ENCODE assay signal across 14 cellular contexts in the genomic region with DNA sequence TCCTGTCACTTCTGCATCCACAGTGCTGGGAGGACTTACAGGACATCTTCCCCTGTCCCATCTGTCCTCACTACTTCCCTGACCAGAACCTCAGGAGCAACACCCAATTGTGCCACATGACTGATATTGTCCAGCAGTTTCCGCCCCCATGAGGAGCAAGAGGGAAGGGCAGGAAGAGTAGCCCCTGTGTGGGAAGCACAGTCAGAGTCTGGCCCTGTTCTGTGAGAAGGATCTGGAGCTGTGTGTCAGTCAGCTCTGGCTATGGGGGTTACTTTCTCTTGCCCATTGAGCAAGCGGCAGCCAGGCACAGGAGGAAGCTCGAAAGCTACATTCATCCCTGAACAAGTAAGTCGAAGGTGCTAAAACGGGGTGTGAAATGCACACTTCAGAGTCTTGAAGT. TPM values are rescaled to one million over a fixed set of nuclear protein-coding genes. Genes with fewer than 3 reads are reported as not detected.
DNase-seq lines count a peak whose midpoint lies in the region; ATAC-seq and TF ChIP-seq lines count a peak whose summit lies in the region.
"Had no signal": no experiment of that assay in that cellular context is flagged by ENCODE, and none has a peak within 500 bp of the region (broad histone marks: within the 10 kb centered on the region; RNA-seq: fewer than 3 reads in every experiment).

No MANE protein-coding gene starts in this region.

- H3K36me3 ChIP-seq in PC-3 (ENCODE audit: low read depth, low read length) (no peaks in the 10 kb centered on the region), iPS DF 6.9 (ENCODE audit: control insufficient read depth, insufficient read depth, low read length) (no peaks in the 10 kb centered on the region), gastrocnemius medialis (no peaks in the 10 kb centered on the region)
- H3K36me3 ChIP-seq: transverse colon had no signal

- H3K27ac ChIP-seq in PC-3 (ENCODE audit: low read length): no peak overlapping the region
- no peak overlapping the region for H3K27ac ChIP-seq in iPS DF 6.9 (ENCODE audit: low read length)
- H3K27ac ChIP-seq in gastrocnemius medialis: no peak overlapping the region
- H3K27ac ChIP-seq: transverse colon had no signal

- H3K9me3 ChIP-seq in PC-3 (ENCODE audit: low read length) (no peaks in the 10 kb centered on the region), iPS DF 6.9 (ENCODE audit: control insufficient read depth, insufficient read depth, low read length) (no peaks in the 10 kb centered on the region), gastrocnemius medialis (no peaks in the 10 kb centered on the region)
- H3K9me3 ChIP-seq: transverse colon had no signal

- no peak overlapping the region for H3K4me2 ChIP-seq in PC-3 (ENCODE audit: low read length)

- peak; percentile 12 for DNase-seq in Daoy (ENCODE audit: low read depth)
- DNase-seq in PC-3: peak; percentile 23
- peak; percentile 39 for DNase-seq in iPS DF 6.9 (ENCODE audit: low read depth, low spot score)
- no peak for DNase-seq in gastrocnemius medialis
- DNase-seq in posterior cingulate gyrus: no peak
- DNase-seq in hypothalamus (lab: John Stamatoyannopoulos, UW): no peak
- DNase-seq: activated effector memory CD4-positive, alpha-beta T cell treated with anti-CD3 and anti-CD28 coated beads, Interleukin-2, amount 50 U/mL, for 16 hours; NCI-H1092 treated with DMSO at 0.1 percent for 48 hours; stimulated activated CD4-positive, alpha-beta T cell treated with anti-CD3 and anti-CD28 coated beads, Interleukin-15, amount 100 ng/mL, for 24 hours; transverse colon had no signal

- ATAC-seq in GM21367 (IDR thresholded peaks at IDR 0.05; ENCODE audit: unreplicated experiment) (peak; percentile 79), PC-3 (peak; percentile 46), GM21447 (IDR thresholded peaks at IDR 0.05; ENCODE audit: unreplicated experiment) (no peak), gastrocnemius medialis (no peak)

- TF ChIP-seq CTCF in PC-3 (conservative IDR thresholded peaks at IDR 0.05; ENCODE audit: low read depth, low read length) (peak; percentile 45), gastrocnemius medialis (IDR thresholded peaks at IDR 0.05 in 4 of 5, conservative IDR thresholded peaks at IDR 0.05 in 1 of 5) (no peak)

- POLR2A ChIA-PET in PC-3 (lab: Charles Lee; ENCODE audit: unreplicated experiment): no interaction called here

- BruUV-seq in PC-3 (replicated peaks; lab: Mats Ljungman, UMichigan): no TSS peak

- H3K4me1 ChIP-seq in PC-3 (ENCODE audit: insufficient read depth, low read length) (no peaks in the 10 kb centered on the region), iPS DF 6.9 (ENCODE audit: control insufficient read depth, insufficient read depth, low read length) (no peaks in the 10 kb centered on the region), gastrocnemius medialis (no peaks in the 10 kb centered on the region)
- H3K4me1 ChIP-seq: transverse colon had no signal

- no CpG with 5 or more reads among the region's 5 CpGs for WGBS in iPS DF 6.9 (ENCODE audit: insufficient coverage, insufficient read length)

- no peaks in the 10 kb centered on the region for H4K20me1 ChIP-seq in PC-3 (ENCODE audit: low read length)

- no peak overlapping the region for H3K4me3 ChIP-seq in PC-3 (ENCODE audit: low read length)
- no peak overlapping the region for H3K4me3 ChIP-seq in iPS DF 6.9 (ENCODE audit: low read length)
- no peak overlapping the region for H3K4me3 ChIP-seq in gastrocnemius medialis
- H3K4me3 ChIP-seq: transverse colon had no signal

- intact Hi-C loops in PC-3 (cut with micrococcal nuclease): no loop called here
- intact Hi-C loops in gastrocnemius medialis (cut with DNase I; ENCODE audit: low total_unique reads): no loop called here
- intact Hi-C loops in posterior cingulate gyrus (cut with DNase I): no loop called here

- no peak for TF ChIP-seq POLR2A in gastrocnemius medialis (IDR thresholded peaks at IDR 0.05)

- H3F3A ChIP-seq in PC-3 (ENCODE audit: low read length, unreplicated experiment): no peaks in the 10 kb centered on the region

- H2AFZ ChIP-seq in PC-3 (ENCODE audit: low read length): no peak overlapping the region

- CTCF ChIA-PET in PC-3 (lab: Charles Lee): no interaction called here

- H3K79me2 ChIP-seq in PC-3 (ENCODE audit: low read length): no peaks in the 10 kb centered on the region

- no peak overlapping the region for H3K9ac ChIP-seq in PC-3 (ENCODE audit: low read length)

- no peaks in the 10 kb centered on the region for H3K9me2 ChIP-seq in PC-3 (replicated peaks; ENCODE audit: low read length)

- H3K27me3 ChIP-seq in PC-3 (ENCODE audit: low read length) (no peaks in the 10 kb centered on the region), iPS DF 6.9 (ENCODE audit: control insufficient read depth, insufficient read depth, low read length) (no peaks in the 10 kb centered on the region), gastrocnemius medialis (no peaks in the 10 kb centered on the region)
- H3K27me3 ChIP-seq: transverse colon had no signal

- in situ Hi-C loops in gastrocnemius medialis (cut with MboI; ENCODE audit: low sequenced_read_pairs in 4 of 4): no loop called here

RNA-seq across cellular contexts. Expression of gene TRIM60, which starts 14.8 kb away (rescaled TPM):
- not detected in 2 replicates for total RNA-seq in Daoy (2014; rRNA removed; shearing (Covaris generic))
- total RNA-seq in PC-3 (2014; rRNA removed) (not detected in 2 replicates), gastrocnemius medialis (not detected)
- total RNA-seq: mesothelial cell of epicardium; T-helper 1 cell treated with Interleukin-12 subunit alpha and Interleukin-12 subunit beta and Interleukin-4 antibody, amounts not matched to agents 30 ng/mL and 1 ng/mL, for 36 hours; transverse colon had no signal

RNA-seq across cellular contexts. Expression of gene TRIM75, which starts 36.7 kb away (rescaled TPM):
- not detected in 2 replicates for total RNA-seq in Daoy (2014; rRNA removed; shearing (Covaris generic))
- not detected in 2 replicates for total RNA-seq in PC-3 (2014; rRNA removed)
- not detected for total RNA-seq in gastrocnemius medialis
- total RNA-seq: mesothelial cell of epicardium; T-helper 1 cell treated with Interleukin-12 subunit alpha and Interleukin-12 subunit beta and Interleukin-4 antibody, amounts not matched to agents 30 ng/mL and 1 ng/mL, for 36 hours; transverse colon had no signal

RNA-seq across cellular contexts. Expression of gene TRIM61, which starts 39.5 kb away (rescaled TPM):
- total RNA-seq in Daoy (2014; rRNA removed; shearing (Covaris generic)): not detected in 2 replicates
- total RNA-seq in PC-3 (2014; rRNA removed) (not detected in 2 replicates), gastrocnemius medialis (under 1 TPM in 1 of 4 donors, not detected in 3; 0.46 TPM)
- total RNA-seq: transverse colon had no signal

Comparison
In these comparisons a context has a peak if more than half of its experiments do, and no peak if none do; other contexts are left out.
1. DNase-seq: peak in Daoy (single experiment), PC-3 (single experiment) and iPS DF 6.9 (single experiment); none in gastrocnemius medialis (0 of 2), posterior cingulate gyrus (0 of 10) and hypothalamus (0 of 51).
2. ATAC-seq: peak in GM21367 (single experiment) and PC-3 (single experiment); none in GM21447 (single experiment) and gastrocnemius medialis (0 of 2).